Comparison of ENCODE assay signal across 23 cellular contexts in the genomic region with DNA sequence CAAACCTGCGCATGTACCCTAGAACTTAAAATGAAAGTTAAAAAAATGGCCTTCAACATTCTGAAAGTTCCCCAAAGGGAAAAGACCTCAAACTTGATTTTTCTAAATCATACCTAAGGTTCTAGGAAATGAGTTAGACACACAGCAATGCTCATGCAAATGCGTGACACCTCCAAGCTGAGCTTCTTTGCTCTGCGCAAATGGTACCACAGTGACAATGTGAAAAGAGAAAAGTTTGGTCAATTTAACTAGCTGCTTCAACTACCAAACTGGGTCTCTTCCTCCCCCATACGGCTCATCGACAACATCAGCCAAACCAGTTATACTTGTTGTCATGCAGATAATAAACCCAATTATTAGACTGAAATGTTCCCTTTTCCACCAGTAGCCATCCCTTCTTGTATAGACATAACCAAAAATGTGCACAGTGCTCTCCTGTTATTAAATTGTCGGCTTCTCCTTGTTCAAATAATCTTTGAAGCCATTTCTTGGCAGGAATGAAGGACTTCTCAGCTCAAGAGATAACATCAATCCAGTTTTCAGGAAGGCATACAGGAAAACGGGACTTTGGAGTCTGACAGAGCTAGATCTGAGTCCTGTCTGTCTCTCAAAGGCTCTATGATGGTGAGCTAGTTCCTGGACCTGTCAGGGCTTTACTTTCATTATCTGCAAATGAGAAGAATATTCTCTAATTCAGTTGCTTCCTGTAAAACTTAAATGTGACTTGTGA.
DNase-seq lines count a peak whose midpoint lies in the region; ATAC-seq and TF ChIP-seq lines count a peak whose summit lies in the region.
"Had no signal": no experiment of that assay in that cellular context is flagged by ENCODE, and none has a peak within 500 bp of the region (broad histone marks: within the 10 kb centered on the region; RNA-seq: fewer than 3 reads in every experiment).

No MANE protein-coding gene starts in this region.

- no peaks in the 10 kb centered on the region for H3K27me3 ChIP-seq in DND-41 (ENCODE audit: insufficient read depth, low read length, poor library complexity)
- no peaks in the 10 kb centered on the region for H3K27me3 ChIP-seq in KMS-11 (ENCODE audit: insufficient read depth, low read depth)
- H3K27me3 ChIP-seq in upper lobe of left lung, result no peaks in the 10 kb centered on the region
- H3K27me3 ChIP-seq: ascending aorta, BE2C had no signal

- no peaks in the 10 kb centered on the region for H3K27me3 Mint-ChIP-seq in activated CD4-positive, alpha-beta memory T cell treated with anti-CD3 and anti-CD28 coated beads, Interleukin-2, amount 10 ng/mL, durations not matched to agents 7 days and 5 days
- H3K27me3 Mint-ChIP-seq in memory B cell, result no peaks in the 10 kb centered on the region
- H3K27me3 Mint-ChIP-seq: activated naive CD4-positive, alpha-beta T cell treated with anti-CD3 and anti-CD28 coated beads, Interleukin-2, amount 10 ng/mL, durations not matched to agents 7 days and 5 days; effector memory CD8-positive, alpha-beta T cell had no signal

- DNase-seq in DND-41, result no peak
- no peak for DNase-seq in activated CD4-positive, alpha-beta memory T cell treated with anti-CD3 and anti-CD28 coated beads, Interleukin-2, amount 10 ng/mL, durations not matched to agents 7 days and 5 days
- no peak for DNase-seq in memory B cell (ENCODE audit: low spot score in 2 of 2)
- no peak for DNase-seq in nucleus accumbens (lab: John Stamatoyannopoulos, UW)
- DNase-seq in upper lobe of left lung, result no peak
- no peak for DNase-seq in AG20443 (ENCODE audit: low spot score)
- DNase-seq: activated CD4-positive, alpha-beta T cell treated with anti-CD3 and anti-CD28 coated beads, Interleukin-2, amount 50 U/mL, for 48 hours; activated naive CD4-positive, alpha-beta T cell treated with anti-CD3 and anti-CD28 coated beads, Interleukin-2, amount 10 ng/mL, durations not matched to agents 7 days and 5 days; activated T-cell treated with anti-CD3 and anti-CD28 coated beads, Interleukin-2, amount 50 U/mL, for 4 hours; BE2C; cerebellar nuclear complex; effector memory CD8-positive, alpha-beta T cell; head of caudate nucleus; HFFc6; immature natural killer cell; lower lobe of right lung; NCI-H2081 treated with DMSO at 0.1 percent for 48 hours; NCI-H510A; occipital lobe; right cardiac atrium had no signal

- H3K9me3 ChIP-seq in DND-41 (ENCODE audit: insufficient read depth, low read length, severe bottlenecking), result no peaks in the 10 kb centered on the region
- no peaks in the 10 kb centered on the region for H3K9me3 ChIP-seq in upper lobe of left lung
- H3K9me3 ChIP-seq: ascending aorta, BE2C, lower lobe of right lung, thoracic aorta had no signal

- no peaks in the 10 kb centered on the region for H4K20me1 ChIP-seq in DND-41 (ENCODE audit: insufficient read depth, low read length)
- H4K20me1 ChIP-seq in KMS-11 (ENCODE audit: insufficient read depth), result no peaks in the 10 kb centered on the region

- CTCF ChIA-PET in activated CD4-positive, alpha-beta memory T cell treated with anti-CD3 and anti-CD28 coated beads, Interleukin-2, amount 10 ng/mL, durations not matched to agents 7 days and 5 days (lab: Charles Lee), result interaction anchor here (0.8 kb wide), 1 partner anchor 10 kb away, joined by 3 read pairs; no protein-coding TSS in a partner anchor

- TF ChIP-seq CTCF in DND-41 (IDR thresholded peaks at IDR 0.05; ENCODE audit: borderline replicate concordance, extremely low read depth, low read length, poor library complexity, severe bottlenecking), result no peak
- no peak for TF ChIP-seq CTCF in KMS-11 (conservative IDR thresholded peaks at IDR 0.05; ENCODE audit: low read depth, low read length)
- no peak for TF ChIP-seq CTCF in upper lobe of left lung (IDR thresholded peaks at IDR 0.05)

- no peak for TF ChIP-seq EP300 in upper lobe of left lung (IDR thresholded peaks at IDR 0.05)

- 0 out of 2 replicates have a peak overlapping the region, but pooled peaks have one; percentile 11 for H3K9ac ChIP-seq in DND-41 (ENCODE audit: low read depth, low read length)
- H3K9ac ChIP-seq in KMS-11, result no peak overlapping the region

- no peak overlapping the region for H3K4me3 ChIP-seq in DND-41 (ENCODE audit: low read depth in 1 of 2, low read length in 2 of 2)
- H3K4me3 ChIP-seq in KMS-11 (IDR thresholded peaks at IDR 0.05; ENCODE audit: insufficient read depth, low read depth, low read length), result no peak overlapping the region
- no peak overlapping the region for H3K4me3 ChIP-seq in upper lobe of left lung
- H3K4me3 ChIP-seq: ascending aorta, lower lobe of right lung, thoracic aorta had no signal

- H3K79me2 ChIP-seq in DND-41 (ENCODE audit: insufficient read depth, low read length), result no peaks in the 10 kb centered on the region
- no peaks in the 10 kb centered on the region for H3K79me2 ChIP-seq in KMS-11 (ENCODE audit: insufficient read depth, low read depth)

- ATAC-seq in DND-41 (ENCODE audit: insufficient read depth, low read depth) (0 out of 3 replicates have a peak, but pooled peaks have one; percentile 12), memory B cell (ENCODE audit: low read depth) (peak; percentile 27), upper lobe of left lung (ENCODE audit: low FRiP score in 2 of 2) (no peak)
- ATAC-seq: effector memory CD8-positive, alpha-beta T cell; lower lobe of right lung; right cardiac atrium had no signal

- H3K36me3 ChIP-seq in DND-41 (ENCODE audit: insufficient read depth, low read length) (no peaks in the 10 kb centered on the region), KMS-11 (ENCODE audit: insufficient read depth) (no peaks in the 10 kb centered on the region), upper lobe of left lung (no peaks in the 10 kb centered on the region)
- H3K36me3 ChIP-seq: ascending aorta, BE2C, lower lobe of right lung, thoracic aorta had no signal

- H3K4me1 ChIP-seq in DND-41 (ENCODE audit: insufficient read depth, low read length) (peaks cover 57% of the 10 kb centered on the region), KMS-11 (ENCODE audit: low read depth, poor library complexity, severe bottlenecking) (peaks cover 13% of the 10 kb centered on the region), upper lobe of left lung (no peaks in the 10 kb centered on the region)
- H3K4me1 ChIP-seq: BE2C, lower lobe of right lung had no signal

- peak overlapping the region; percentile 4 for H3K4me2 ChIP-seq in DND-41 (ENCODE audit: insufficient read depth, low read length)
- H3K4me2 ChIP-seq in KMS-11, result no peak overlapping the region

- H3K4me1 Mint-ChIP-seq in activated CD4-positive, alpha-beta memory T cell treated with anti-CD3 and anti-CD28 coated beads, Interleukin-2, amount 10 ng/mL, durations not matched to agents 7 days and 5 days, result peaks cover 67% of the 10 kb centered on the region
- H3K4me1 Mint-ChIP-seq in memory B cell, result peaks cover 18% of the 10 kb centered on the region
- H3K4me1 Mint-ChIP-seq: immature natural killer cell had no signal

- H3K9me3 Mint-ChIP-seq in activated CD4-positive, alpha-beta memory T cell treated with anti-CD3 and anti-CD28 coated beads, Interleukin-2, amount 10 ng/mL, durations not matched to agents 7 days and 5 days, result no peaks in the 10 kb centered on the region
- H3K9me3 Mint-ChIP-seq in memory B cell, result no peaks in the 10 kb centered on the region
- H3K9me3 Mint-ChIP-seq: activated naive CD4-positive, alpha-beta T cell treated with anti-CD3 and anti-CD28 coated beads, Interleukin-2, amount 10 ng/mL, durations not matched to agents 7 days and 5 days; activated T-cell treated with anti-CD3 and anti-CD28 coated beads, Interleukin-2, amount 50 U/mL, for 4 hours; effector memory CD8-positive, alpha-beta T cell; HFFc6 had no signal

- H3K27ac Mint-ChIP-seq in activated CD4-positive, alpha-beta memory T cell treated with anti-CD3 and anti-CD28 coated beads, Interleukin-2, amount 10 ng/mL, durations not matched to agents 7 days and 5 days, result peak overlapping the region; percentile 36
- H3K27ac Mint-ChIP-seq in memory B cell, result no peak overlapping the region
- H3K27ac Mint-ChIP-seq: activated naive CD4-positive, alpha-beta T cell treated with anti-CD3 and anti-CD28 coated beads, Interleukin-2, amount 10 ng/mL, durations not matched to agents 7 days and 5 days; effector memory CD8-positive, alpha-beta T cell; HFFc6; immature natural killer cell had no signal

- WGBS in upper lobe of left lung, 2 donors, result 75 to 77% methylated on average over 7 of the region's 7 CpGs

- TF ChIP-seq POLR2A in upper lobe of left lung (IDR thresholded peaks at IDR 0.05), result no peak

- H3K36me3 Mint-ChIP-seq in activated CD4-positive, alpha-beta memory T cell treated with anti-CD3 and anti-CD28 coated beads, Interleukin-2, amount 10 ng/mL, durations not matched to agents 7 days and 5 days (ENCODE audit: low read depth), result peaks cover 4% of the 10 kb centered on the region
- H3K36me3 Mint-ChIP-seq in memory B cell, result no peaks in the 10 kb centered on the region
- H3K36me3 Mint-ChIP-seq: immature natural killer cell had no signal

- POLR2A ChIA-PET in activated CD4-positive, alpha-beta memory T cell treated with anti-CD3 and anti-CD28 coated beads, Interleukin-2, amount 10 ng/mL, durations not matched to agents 7 days and 5 days (lab: Charles Lee), result interaction anchor here (1.5 kb wide), 1 partner anchor 16 kb away, joined by 5 read pairs; no protein-coding TSS in a partner anchor

- H3K4me3 Mint-ChIP-seq in activated CD4-positive, alpha-beta memory T cell treated with anti-CD3 and anti-CD28 coated beads, Interleukin-2, amount 10 ng/mL, durations not matched to agents 7 days and 5 days, result no peak overlapping the region
- H3K4me3 Mint-ChIP-seq in memory B cell, result peak overlapping the region; percentile 24
- H3K4me3 Mint-ChIP-seq: activated naive CD4-positive, alpha-beta T cell treated with anti-CD3 and anti-CD28 coated beads, Interleukin-2, amount 10 ng/mL, durations not matched to agents 7 days and 5 days; activated T-cell treated with anti-CD3 and anti-CD28 coated beads, Interleukin-2, amount 50 U/mL, for 4 hours; effector memory CD8-positive, alpha-beta T cell; HFFc6 had no signal

- H3K27ac ChIP-seq in DND-41 (ENCODE audit: low read length) (peak overlapping the region; percentile 13), KMS-11 (no peak overlapping the region), upper lobe of left lung (no peak overlapping the region)
- H3K27ac ChIP-seq: ascending aorta, lower lobe of right lung, thoracic aorta had no signal

- H2AFZ ChIP-seq in DND-41 (ENCODE audit: low read depth, low read length) (peak overlapping the region; percentile 41), KMS-11 (ENCODE audit: low read depth) (peak overlapping the region; percentile 34; the same call in 1 of the 2 replicates)

Comparison
In these comparisons a context has a peak if more than half of its experiments do, and no peak if none do; other contexts are left out.
1. ATAC-seq: peak in DND-41 (single experiment) and memory B cell (single experiment); none in upper lobe of left lung (0 of 2).